In genomic region chr1:73783367-73783766, GRCh38 we compare ENCODE assay signal across 29 cellular contexts.
"Had no signal": no experiment of that assay in that cellular context is flagged by ENCODE, and none has a peak within 500 bp of the region (broad histone marks: within the 10 kb centered on the region; RNA-seq: fewer than 3 reads in every experiment).

No MANE protein-coding gene starts in this region.

- H3K36me3 ChIP-seq: adrenal gland, heart right ventricle, left lung, lower lobe of right lung, neutrophil, pancreas, prostate gland, stomach, thyroid gland, upper lobe of left lung, vagina had no signal

- FAIRE-seq: endothelial cell of umbilical vein, pancreas had no signal

- DNase-seq: activated CD4-positive, alpha-beta T cell treated with anti-CD3 and anti-CD28 coated beads for 48 hours; activated CD4-positive, alpha-beta T cell treated with anti-CD3 and anti-CD28 coated beads, Interleukin-2, amount 50 U/mL, for 48 hours; activated CD8-positive, alpha-beta memory T cell treated with anti-CD3 and anti-CD28 coated beads for 24 hours; activated effector memory CD4-positive, alpha-beta T cell treated with anti-CD3 and anti-CD28 coated beads, Interleukin-2, amount 50 U/mL, for 16 hours; activated naive CD4-positive, alpha-beta T cell treated with anti-CD3 and anti-CD28 coated beads for 36 hours; activated naive CD8-positive, alpha-beta T cell treated with anti-CD3 and anti-CD28 coated beads for 36 hours; adrenal gland; aorta; cortex of kidney; foreskin fibroblast; heart right ventricle; kidney glomerular epithelial cell; left lung; lower lobe of right lung; mesenchymal stem cell; pancreas; stimulated activated CD4-positive, alpha-beta T cell treated with anti-CD3 and anti-CD28 coated beads, Interleukin-15, amount 100 ng/mL, for 24 hours; stimulated activated CD4-positive, alpha-beta T cell treated with anti-CD3 and anti-CD28 coated beads, Interleukin-2, amount 100 ng/mL, for 24 hours; stimulated activated naive B cell treated with anti-CD40 and anti-IgM and Interleukin-4, amounts not matched to agents 10 μg/mL and 1 μg/mL and 100 μg/mL, for 72 hours; stomach; T-helper 1 cell; thyroid gland; upper lobe of left lung had no signal

- H3K9me3 ChIP-seq: adrenal gland, lower lobe of right lung, neutrophil, pancreas, prostate gland, stomach, thyroid gland, upper lobe of left lung, vagina had no signal

- H3K4me1 ChIP-seq: adrenal gland, heart right ventricle, left lung, lower lobe of right lung, pancreas, prostate gland, stomach, thyroid gland, upper lobe of left lung, vagina had no signal

- H3K4me3 ChIP-seq: adrenal gland, heart right ventricle, left lung, lower lobe of right lung, pancreas, prostate gland, stomach, thyroid gland, upper lobe of left lung, vagina had no signal

- H3K27ac ChIP-seq: adrenal gland, heart right ventricle, left lung, lower lobe of right lung, neutrophil, pancreas, prostate gland, stomach, thyroid gland, upper lobe of left lung, vagina, VCaP had no signal

- ATAC-seq: activated CD4-positive, CD25-positive, alpha-beta regulatory T cell treated with anti-CD3 and anti-CD28 coated beads, Interleukin-2, amount 50 U/mL, for 24 hours; heart right ventricle; left lung; lower lobe of right lung; pancreas; stimulated activated naive B cell treated with anti-CD40 and anti-IgM and Interleukin-4, amounts not matched to agents 10 μg/mL and 1 μg/mL and 100 μg/mL, for 72 hours had no signal

- H3K27me3 ChIP-seq: adrenal gland, heart right ventricle, left lung, neutrophil, pancreas, stomach, thyroid gland, upper lobe of left lung, vagina had no signal
